In the genomic region with DNA sequence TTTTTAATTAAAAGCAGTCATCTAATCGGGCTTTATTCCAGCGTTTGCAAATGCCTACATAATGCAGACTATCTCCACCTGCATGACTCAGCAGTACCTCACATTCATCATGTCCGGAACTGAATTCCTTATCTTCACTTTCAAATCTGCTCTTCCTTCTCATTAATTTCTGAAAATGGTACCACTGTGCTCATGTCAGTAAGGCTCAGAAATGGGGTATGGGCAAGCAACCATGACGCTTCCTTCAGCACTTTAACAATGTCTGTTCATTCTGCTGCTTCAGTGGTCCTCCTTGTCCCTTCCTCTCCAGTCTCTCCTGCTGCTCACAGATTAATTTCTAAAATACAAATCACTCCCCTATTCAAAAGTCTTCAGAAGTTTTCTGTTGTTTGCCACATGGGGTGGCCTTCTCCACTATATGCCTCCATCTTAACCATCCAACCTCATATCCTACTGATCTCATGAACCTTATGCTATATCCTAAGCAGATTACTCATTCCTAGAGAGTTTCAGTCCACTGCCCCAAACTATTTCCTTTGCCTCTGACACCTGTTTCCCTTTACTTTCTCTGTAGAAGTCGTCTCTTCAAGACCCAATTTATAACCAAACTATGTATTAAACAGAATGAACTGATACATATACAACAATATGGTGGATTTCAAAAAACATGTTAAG, we compare ENCODE assay signal across 9 cellular contexts. TPM values are rescaled to one million over a fixed set of nuclear protein-coding genes. Genes with fewer than 3 reads are reported as not detected.
DNase-seq lines count a peak whose midpoint lies in the region; ATAC-seq, FAIRE-seq and TF ChIP-seq lines count a peak whose summit lies in the region.
"Had no signal": no experiment of that assay in that cellular context is flagged by ENCODE, and none has a peak within 500 bp of the region (broad histone marks: within the 10 kb centered on the region; RNA-seq: fewer than 3 reads in every experiment).

No MANE protein-coding gene starts in this region.

- TF ChIP-seq POLR2A in K562 (conservative IDR thresholded peaks at IDR 0.05) (no peak), spleen (IDR thresholded peaks at IDR 0.05) (no peak)

- ATAC-seq in GM18870 (IDR thresholded peaks at IDR 0.05; ENCODE audit: unreplicated experiment) = peak; percentile 65
- peak; percentile 74 for ATAC-seq in HG03432 (IDR thresholded peaks at IDR 0.05; ENCODE audit: unreplicated experiment)
- peak; percentile 70 for ATAC-seq in K562
- no peak for ATAC-seq in GM21515 (IDR thresholded peaks at IDR 0.05; ENCODE audit: unreplicated experiment)

- CTCF ChIA-PET in A673 (lab: Charles Lee) = no interaction called here
- CTCF ChIA-PET in K562 (lab: Yijun Ruan, JAX; ENCODE audit: low intra/inter-chr PET ratio) = no interaction called here

- H3K79me2 ChIP-seq in K562 (ENCODE audit: control insufficient read depth, insufficient read depth, low read length) = peaks cover 86% of the 10 kb centered on the region

- H3K36me3 ChIP-seq in A673 (ENCODE audit: insufficient read depth, low read length, poor library complexity, severe bottlenecking) = peaks cover 39% of the 10 kb centered on the region
- H3K36me3 ChIP-seq in K562 (ENCODE audit: control insufficient read depth, insufficient read depth, low read length) = peaks cover 90% of the 10 kb centered on the region
- peaks cover 0 to 91% (median 47%) of the 10 kb centered on the region in 6 donors for H3K36me3 ChIP-seq in spleen

- peak overlapping the region; percentile 66 for H3K4me2 ChIP-seq in K562 (ENCODE audit: insufficient read depth, low read length)

- H2AFZ ChIP-seq in K562 (ENCODE audit: low read depth, low read length) = no peak overlapping the region

- H3K9me3 ChIP-seq in A673 (ENCODE audit: low read depth, low read length, poor library complexity, severe bottlenecking) = no peaks in the 10 kb centered on the region
- no peaks in the 10 kb centered on the region for H3K9me3 ChIP-seq in K562 (replicated peaks; ENCODE audit: control insufficient read depth, insufficient read depth, low read depth, low read length)
- no peaks in the 10 kb centered on the region for H3K9me3 ChIP-seq in spleen

- H3K27ac ChIP-seq in A673 (ENCODE audit: low read depth, low read length, poor library complexity, severe bottlenecking) = peak overlapping the region; percentile 69
- H3K27ac ChIP-seq in K562 (ENCODE audit: extremely low read depth, low read depth, low read length) = peak overlapping the region; percentile 75
- peak overlapping the region in 2 of 8 donors; percentile 15 to 23 for H3K27ac ChIP-seq in spleen

- DNase-seq in A673 (ENCODE audit: low spot score) (no peak), K562 (ENCODE audit: extremely low read depth in 1 of 4, low spot score in 3 of 4) (peak; percentile 40 to 84 (median 54)), spleen (no peak), HTR-8/SVneo (ENCODE audit: insufficient read length, low spot score) (no peak), DMS79 (lab: John Stamatoyannopoulos, UW) (no peak)
- DNase-seq: NCI-H774 had no signal

- peak; percentile 70 for FAIRE-seq in K562 (lab: Jason Lieb, UNC)
- FAIRE-seq in HTR-8/SVneo (lab: Jason Lieb, UNC) = no peak

- no peak for TF ChIP-seq RAD21 in K562 (CRISPR knock-in tag; conservative IDR thresholded peaks at IDR 0.05 in 1 of 2, IDR thresholded peaks at IDR 0.05 in 1 of 2)

- intact Hi-C loops in A673 (cut with micrococcal nuclease; ENCODE audit: unreplicated experiment) = no loop called here
- intact Hi-C loops in K562 (cut with micrococcal nuclease) = no loop called here
- intact Hi-C loops in spleen (cut with DNase I; ENCODE audit: low total_unique reads) = no loop called here

- BruUV-seq in A673 (replicated peaks; lab: Mats Ljungman, UMichigan) = no TSS peak
- no TSS peak for BruUV-seq in K562 (replicated peaks; lab: Mats Ljungman, UMichigan)

- no peaks in the 10 kb centered on the region for H3K27me3 ChIP-seq in A673 (replicated peaks; ENCODE audit: insufficient read depth, low read depth, low read length, poor library complexity)
- no peaks in the 10 kb centered on the region; a peak in 1 of 5 replicates for H3K27me3 ChIP-seq in K562 (ENCODE audit: control insufficient read depth in 2 of 2, insufficient read depth in 2 of 2, low read length in 2 of 2)
- H3K27me3 ChIP-seq in spleen (replicated peaks in 1 of 7) = no peaks in the 10 kb centered on the region

- H3K9ac ChIP-seq in K562 (ENCODE audit: insufficient read depth in 1 of 2, low read depth in 2 of 2, low read length in 2 of 2) = peak overlapping the region in 1 of 2 experiments; percentile 40; a peak in 2 of 4 replicates

- WGBS in K562 (ENCODE audit: insufficient coverage, low coverage, missing lambda C conversion rate) = 4% methylated on average over 5 of the region's 5 CpGs
- 58 to 66% (median 61%) methylated on average over 5 of the region's 5 CpGs for WGBS in spleen, 5 donors

- H4K20me1 ChIP-seq in K562 (replicated peaks; ENCODE audit: control insufficient read depth, insufficient read depth, low read length) = no peaks in the 10 kb centered on the region

- no peaks in the 10 kb centered on the region for H3K9me1 ChIP-seq in K562 (ENCODE audit: control insufficient read depth, insufficient read depth, low read length)

- in situ Hi-C loops in K562 (cut with MboI) = no loop called here

- TF ChIP-seq CTCF in A673 (conservative IDR thresholded peaks at IDR 0.05; ENCODE audit: low read depth, low read length) = no peak
- no peak for TF ChIP-seq CTCF in K562 (IDR thresholded peaks at IDR 0.05 in 2 of 3, conservative IDR thresholded peaks at IDR 0.05 in 1 of 3; ENCODE audit: insufficient read depth in 2 of 3, low read depth in 1 of 3, low read length in 3 of 3)
- no peak for TF ChIP-seq CTCF in spleen (IDR thresholded peaks at IDR 0.05 in 8 of 11, conservative IDR thresholded peaks at IDR 0.05 in 3 of 11)

- TF ChIP-seq EP300 in K562 (IDR thresholded peaks at IDR 0.05; ENCODE audit: low read length) = peak; percentile 80

- POLR2A ChIA-PET in A673 (lab: Charles Lee; ENCODE audit: low non-redundant PET) = no interaction called here
- POLR2A ChIA-PET in K562 (lab: Yijun Ruan, JAX) = no interaction called here

- H3K4me3 ChIP-seq in A673 (ENCODE audit: low read depth, low read length, poor library complexity, severe bottlenecking) (no peak overlapping the region), K562 (no peak overlapping the region), spleen (no peak overlapping the region)

- H3K4me1 ChIP-seq in A673 (ENCODE audit: insufficient read depth, low read length, poor library complexity, severe bottlenecking) (peaks cover 11% of the 10 kb centered on the region), K562 (replicated peaks in 1 of 2; ENCODE audit: control insufficient read depth in 2 of 2, insufficient read depth in 2 of 2, low read length in 2 of 2) (peaks cover 12 to 30% of the 10 kb centered on the region in 2 experiments), spleen (peaks cover 13 to 88% (median 42%) of the 10 kb centered on the region in 6 donors)

TF ChIP-seq in K562, 482 proteins besides CTCF, POLR2A, EP300 and RAD21 (continues in another document):
- no peak for TF ChIP-seq SIN3B (IDR thresholded peaks at IDR 0.05; ENCODE audit: low read depth)
- TF ChIP-seq CSDE1 (IDR thresholded peaks at IDR 0.05) = no peak
- TF ChIP-seq NUFIP1 (IDR thresholded peaks at IDR 0.05; ENCODE audit: partially characterized antibody) = no peak
- peak; percentile 42 for TF ChIP-seq CBFA2T3 (IDR thresholded peaks at IDR 0.05)
- no peak for TF ChIP-seq ZNF507 (tag; conservative IDR thresholded peaks at IDR 0.05)

RNA-seq across cellular contexts. Expression of a gene that starts 7.0 kb away (rescaled TPM):
- total RNA-seq in A673 (2021) (46.9 and 56.2 TPM in 2 replicates), K562 (2014; rRNA removed) (60.2 and 63.9 TPM in 2 replicates), K562 (2014; rRNA removed; fragmentation: Illumina TruSeq; extraction: Trizol) (101 and 104 TPM in 2 replicates), K562 (2015; rRNA removed; fragmentation: Illumina TruSeq; extraction: Trizol) (104 and 114 TPM in 2 replicates), K562 (2021) (63.8 and 67.2 TPM in 2 replicates), spleen (10 to 100 TPM; 39.6 to 65.4 (median 52.0) TPM)
- total RNA-seq in K562 (2011; cell fraction: chromatin; rRNA removed; ENCODE audit: low replicate concordance) = 94.2 and 220 TPM in 2 replicates
- total RNA-seq in K562 (2011; cell fraction: nucleolus; rRNA removed) = 55.9 and 60.4 TPM in 2 replicates
- 92.5 and 135 TPM in 2 replicates for total RNA-seq in K562 (2011; cell fraction: nucleoplasm; rRNA removed)
- polyA plus RNA-seq in K562 (2011; rRNA removed) (45.4 and 56.9 TPM in 2 replicates), K562 (2014; fragmentation: Illumina TruSeq; extraction: Trizol) (80.7 and 98.6 TPM in 2 replicates), K562 (2014; fragmentation: Nextera tagmentation; extraction: Ambion mirVana) (100 to 1,000 TPM in 1 of 2 experiments, 10 to 100 TPM in 1; 92.1 to 126 TPM), K562 (2014; rRNA removed) (72.1 and 79.5 TPM in 2 replicates), spleen (10 to 100 TPM; 18.1 to 25.1 (median 20.2) TPM)
- polyA plus RNA-seq in K562 (2011; cell fraction: cytosol; rRNA removed) = 24.1 and 31.5 TPM in 2 replicates
- polyA plus RNA-seq in K562 (2011; cell fraction: nucleus; rRNA removed) = 42.8 and 46.1 TPM in 2 replicates
- 44.7 and 45.2 TPM in 2 replicates for polyA plus RNA-seq in K562 (2012)
- 80.7 and 89.1 TPM in 2 replicates for polyA minus RNA-seq in K562 (2011; rRNA and poly(A)+ RNA removed)
- polyA minus RNA-seq in K562 (2011; cell fraction: cytosol; rRNA and poly(A)+ RNA removed) = 27.6 and 30.5 TPM in 2 replicates
- 56.7 and 91.1 TPM in 2 replicates for polyA minus RNA-seq in K562 (2011; cell fraction: nucleus; rRNA and poly(A)+ RNA removed)

RNA-seq across cellular contexts. Expression of a gene that starts 7.4 kb away (rescaled TPM):
- total RNA-seq in A673 (2021) (17.7 and 18.9 TPM in 2 replicates), K562 (2014; rRNA removed) (12.9 and 16.8 TPM in 2 replicates), K562 (2014; rRNA removed; fragmentation: Illumina TruSeq; extraction: Trizol) (28.1 and 28.8 TPM in 2 replicates), K562 (2015; rRNA removed; fragmentation: Illumina TruSeq; extraction: Trizol) (19.8 and 21.1 TPM in 2 replicates), K562 (2021) (15.8 and 19.2 TPM in 2 replicates), spleen (10 to 100 TPM; 25.9 to 35.7 (median 30.0) TPM)
- 28.8 and 72.9 TPM in 2 replicates for total RNA-seq in K562 (2011; cell fraction: chromatin; rRNA removed; ENCODE audit: low replicate concordance)
- total RNA-seq in K562 (2011; cell fraction: nucleolus; rRNA removed) = 14.5 and 17.2 TPM in 2 replicates
- 34.7 and 36.3 TPM in 2 replicates for total RNA-seq in K562 (2011; cell fraction: nucleoplasm; rRNA removed)
- polyA plus RNA-seq in K562 (2011; rRNA removed) (16.1 and 20.5 TPM in 2 replicates), K562 (2014; fragmentation: Illumina TruSeq; extraction: Trizol) (15.3 and 16.9 TPM in 2 replicates), K562 (2014; fragmentation: Nextera tagmentation; extraction: Ambion mirVana) (10 to 100 TPM; 12.2 to 14.2 TPM), K562 (2014; rRNA removed) (12.9 and 13.5 TPM in 2 replicates), spleen (10 to 100 TPM; 10.3 to 14.1 (median 11.1) TPM)
- polyA plus RNA-seq in K562 (2011; cell fraction: cytosol; rRNA removed) = 5.3 and 9.0 TPM in 2 replicates
- polyA plus RNA-seq in K562 (2011; cell fraction: nucleus; rRNA removed) = 12.9 and 13.3 TPM in 2 replicates
- 11.2 and 11.4 TPM in 2 replicates for polyA plus RNA-seq in K562 (2012)
- polyA minus RNA-seq in K562 (2011; rRNA and poly(A)+ RNA removed) = 37.9 and 48.5 TPM in 2 replicates
- 8.6 and 9.4 TPM in 2 replicates for polyA minus RNA-seq in K562 (2011; cell fraction: cytosol; rRNA and poly(A)+ RNA removed)
- polyA minus RNA-seq in K562 (2011; cell fraction: nucleus; rRNA and poly(A)+ RNA removed) = 12.9 and 21.7 TPM in 2 replicates

Comparison
In these comparisons a context has a peak if more than half of its experiments do, and no peak if none do; other contexts are left out.
1. DNase-seq: peak in K562 (4 of 4); none in A673 (single experiment), spleen (single experiment), HTR-8/SVneo (single experiment) and DMS79 (single experiment).